In the genomic region with DNA sequence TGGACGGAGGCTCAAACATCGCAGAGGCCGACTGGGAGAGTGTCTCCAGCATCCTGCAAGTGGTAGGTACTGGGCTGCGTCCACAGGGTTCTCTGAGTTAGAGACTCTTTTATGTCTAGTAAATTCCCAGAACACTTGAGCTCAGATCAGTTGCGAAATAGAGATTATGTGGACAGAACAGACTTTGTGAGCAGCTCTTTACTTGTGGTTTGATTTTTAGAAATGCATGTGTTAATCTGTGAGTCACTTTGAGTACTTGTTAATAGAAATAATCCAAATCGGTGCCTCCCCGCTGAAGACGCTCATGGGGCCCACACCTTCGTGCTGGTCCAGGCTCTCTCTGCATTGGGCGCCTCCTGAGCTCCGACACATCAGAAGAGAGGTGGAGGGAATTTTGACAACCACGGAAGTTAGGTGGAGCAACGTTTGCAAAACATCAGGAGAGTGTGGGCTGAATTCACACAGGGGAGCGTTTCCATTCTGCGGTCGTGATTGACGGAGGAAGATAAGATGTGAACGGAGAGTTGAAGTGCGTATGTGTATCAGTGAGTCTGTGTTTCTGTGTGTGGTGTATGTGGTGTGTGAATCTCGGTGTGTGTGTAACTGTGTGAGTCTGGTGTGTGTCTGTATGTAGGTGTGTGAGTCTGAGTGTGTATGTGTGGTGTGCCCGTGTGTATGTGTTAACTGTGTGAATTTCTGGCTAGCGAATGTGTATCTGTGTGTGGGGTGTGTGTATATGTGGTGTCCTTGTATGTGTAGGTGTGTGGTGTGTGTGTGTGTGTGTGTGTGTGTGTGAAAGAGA, we compare ENCODE assay signal across 14 cellular contexts. TPM values are rescaled to one million over a fixed set of nuclear protein-coding genes. Genes with fewer than 3 reads are reported as not detected.
DNase-seq lines count a peak whose midpoint lies in the region; ATAC-seq and TF ChIP-seq lines count a peak whose summit lies in the region.
"Had no signal": no experiment of that assay in that cellular context is flagged by ENCODE, and none has a peak within 500 bp of the region (broad histone marks: within the 10 kb centered on the region; RNA-seq: fewer than 3 reads in every experiment).

No MANE protein-coding gene starts in this region.

- no peaks in the 10 kb centered on the region for H3K9me3 Mint-ChIP-seq in activated T-helper 17 cell treated with anti-CD3 and anti-CD28 coated beads, Interleukin-2, amount 50 U/mL, for 72 hours
- H3K9me3 Mint-ChIP-seq: nephron had no signal

- H3K27ac Mint-ChIP-seq in activated T-helper 17 cell treated with anti-CD3 and anti-CD28 coated beads, Interleukin-2, amount 50 U/mL, for 72 hours, result peak overlapping the region; percentile 57
- H3K27ac Mint-ChIP-seq: nephron had no signal

- H3K36me3 ChIP-seq in ACC112 (ENCODE audit: insufficient read depth, low read length), result peaks cover 41% of the 10 kb centered on the region; the same call in 1 of the 2 replicates
- no peaks in the 10 kb centered on the region; the same call in 1 of the 2 replicates for H3K36me3 ChIP-seq in PC-3 (ENCODE audit: low read depth, low read length)
- H3K36me3 ChIP-seq: transverse colon had no signal

- DNase-seq in GM04503 (ENCODE audit: low read depth), result peak; percentile 50
- DNase-seq in foreskin fibroblast, result peak; percentile 61 to 80
- no peak for DNase-seq in NCI-H2029 treated with DMSO at 0.1 percent for 48 hours (lab: John Stamatoyannopoulos, UW)
- no peak for DNase-seq in NCI-H128 (lab: John Stamatoyannopoulos, UW; ENCODE audit: unreplicated experiment)
- no peak for DNase-seq in PC-3
- DNase-seq in activated gamma-delta T cell (lab: John Stamatoyannopoulos, UW), result no peak
- DNase-seq: activated CD4-positive, alpha-beta T cell treated with anti-CD3 and anti-CD28 coated beads, Interleukin-2, amount 50 U/mL, for 4 hours; hypothalamus; RPMI8226; stimulated activated CD4-positive, alpha-beta T cell treated with anti-CD3 and anti-CD28 coated beads, Interleukin-4, amount 100 ng/mL, for 1 hour; transverse colon had no signal

- peaks cover 58% of the 10 kb centered on the region for H3K4me1 ChIP-seq in ACC112 (ENCODE audit: control insufficient read depth, insufficient read depth, low read length, unreplicated experiment)
- peaks cover 23% of the 10 kb centered on the region for H3K4me1 ChIP-seq in PC-3 (ENCODE audit: insufficient read depth, low read length)

- H3K4me3 Mint-ChIP-seq in activated T-helper 17 cell treated with anti-CD3 and anti-CD28 coated beads, Interleukin-2, amount 50 U/mL, for 72 hours, result no peak overlapping the region
- H3K4me3 Mint-ChIP-seq: nephron had no signal

- no peak for TF ChIP-seq CTCF in foreskin fibroblast (IDR thresholded peaks at IDR 0.05; ENCODE audit: low read depth, low read length)
- TF ChIP-seq CTCF in PC-3 (conservative IDR thresholded peaks at IDR 0.05; ENCODE audit: low read depth, low read length), result no peak

- POLR2A ChIA-PET in PC-3 (lab: Charles Lee; ENCODE audit: unreplicated experiment), result no interaction called here

- CTCF ChIA-PET in PC-3 (lab: Charles Lee), result no interaction called here

- no peak overlapping the region for H3K4me2 ChIP-seq in PC-3 (ENCODE audit: low read length)

- H2AFZ ChIP-seq in ACC112 (ENCODE audit: low read length, unreplicated experiment) (no peak overlapping the region), PC-3 (ENCODE audit: low read length) (no peak overlapping the region)

- no peaks in the 10 kb centered on the region for H3K9me2 ChIP-seq in PC-3 (replicated peaks; ENCODE audit: low read length)

- intact Hi-C loops in PC-3 (cut with micrococcal nuclease), result no loop called here

- no peaks in the 10 kb centered on the region for H3K9me3 ChIP-seq in PC-3 (ENCODE audit: low read length)
- H3K9me3 ChIP-seq: transverse colon had no signal

- H3K4me1 Mint-ChIP-seq in activated T-helper 17 cell treated with anti-CD3 and anti-CD28 coated beads, Interleukin-2, amount 50 U/mL, for 72 hours, result peaks cover 31% of the 10 kb centered on the region

- no peaks in the 10 kb centered on the region for H3K27me3 ChIP-seq in ACC112 (ENCODE audit: insufficient read depth, low read length)
- H3K27me3 ChIP-seq in PC-3 (ENCODE audit: low read length), result no peaks in the 10 kb centered on the region
- H3K27me3 ChIP-seq: transverse colon had no signal

- ATAC-seq in activated T-helper 17 cell treated with anti-CD3 and anti-CD28 coated beads, Interleukin-2, amount 50 U/mL, for 72 hours (replicated peaks), result no peak
- ATAC-seq in PC-3, result no peak

- no TSS peak for BruUV-seq in PC-3 (replicated peaks; lab: Mats Ljungman, UMichigan)

- no peaks in the 10 kb centered on the region for H3K27me3 Mint-ChIP-seq in activated T-helper 17 cell treated with anti-CD3 and anti-CD28 coated beads, Interleukin-2, amount 50 U/mL, for 72 hours

- no peak overlapping the region for H3K9ac ChIP-seq in PC-3 (ENCODE audit: low read length)

- H3K27ac ChIP-seq in ACC112 (ENCODE audit: low read depth, low read length), result peak overlapping the region; percentile 99
- H3K27ac ChIP-seq in PC-3 (ENCODE audit: low read length), result no peak overlapping the region
- H3K27ac ChIP-seq: transverse colon had no signal

- no peak overlapping the region for H3K4me3 ChIP-seq in ACC112 (ENCODE audit: low read depth, low read length)
- H3K4me3 ChIP-seq in foreskin fibroblast (ENCODE audit: low read depth in 1 of 2, low read length in 2 of 2), result no peak overlapping the region
- H3K4me3 ChIP-seq in PC-3 (ENCODE audit: low read length), result no peak overlapping the region
- H3K4me3 ChIP-seq: transverse colon had no signal

- H3K79me2 ChIP-seq in ACC112 (ENCODE audit: control insufficient read depth, insufficient read depth, low read length, unreplicated experiment) (peaks cover 64% of the 10 kb centered on the region), PC-3 (ENCODE audit: low read length) (peaks cover 31% of the 10 kb centered on the region)

- H3F3A ChIP-seq in PC-3 (ENCODE audit: low read length, unreplicated experiment), result no peaks in the 10 kb centered on the region

- H4K20me1 ChIP-seq in PC-3 (ENCODE audit: low read length), result no peaks in the 10 kb centered on the region

- peaks cover 93% of the 10 kb centered on the region for H3K36me3 Mint-ChIP-seq in activated T-helper 17 cell treated with anti-CD3 and anti-CD28 coated beads, Interleukin-2, amount 50 U/mL, for 72 hours (ENCODE audit: low read depth)

RNA-seq across cellular contexts. Expression of gene PFKP, which starts 32.1 kb away (rescaled TPM):
- total RNA-seq in activated T-helper 17 cell treated with anti-CD3 and anti-CD28 coated beads, Interleukin-2, amount 50 U/mL, for 72 hours, result 100 to 1,000 TPM; 349 TPM
- total RNA-seq in PC-3 (2014; rRNA removed), result 140 and 172 TPM in 2 replicates

Comparison
In these comparisons a context has a peak if more than half of its experiments do, and no peak if none do; other contexts are left out.
1. DNase-seq: peak in GM04503 (single experiment) and foreskin fibroblast (2 of 2); none in NCI-H2029 treated with DMSO at 0.1 percent for 48 hours (single experiment), NCI-H128 (single experiment), PC-3 (single experiment) and activated gamma-delta T cell (single experiment).